Comparison of ENCODE assay signal across 8 cellular contexts in genomic region chr5:180470966-180471582, GRCh38. TPM values are rescaled to one million over a fixed set of nuclear protein-coding genes. Genes with fewer than 3 reads are reported as not detected.
DNase-seq lines count a peak whose midpoint lies in the region; ATAC-seq and FAIRE-seq lines count a peak whose summit lies in the region.

No MANE protein-coding gene starts in this region.

- ATAC-seq in left ventricle myocardium superior: peak; percentile 81
- ATAC-seq in GM21737 (IDR thresholded peaks at IDR 0.05; ENCODE audit: unreplicated experiment): no peak

- intact Hi-C loops in left ventricle myocardium superior (cut with micrococcal nuclease): loop anchor here (5.0 kb wide), 1 partner anchor 179 kb away; the partner anchor contains the start of gene MAPK9

- peak; percentile 15 for DNase-seq in NCI-H2029 (lab: John Stamatoyannopoulos, UW)
- DNase-seq in NCI-H2029 treated with DMSO at 0.1 percent for 48 hours (lab: John Stamatoyannopoulos, UW): no peak
- peak; percentile 74 for DNase-seq in HTR-8/SVneo (ENCODE audit: insufficient read length, low spot score)
- peak; percentile 36 for DNase-seq in SKM-1 treated with dmso at 0.1 percent for 144 hours (lab: John Stamatoyannopoulos, UW; ENCODE audit: unreplicated experiment)
- peak; percentile 4 for DNase-seq in amniotic stem cell (lab: John Stamatoyannopoulos, UW)
- peak; percentile 56 for DNase-seq in left ventricle myocardium superior
- peak; percentile 83 for DNase-seq in retina

- no peak for FAIRE-seq in HTR-8/SVneo (lab: Jason Lieb, UNC)

RNA-seq across cellular contexts. Expression of gene CNOT6, which starts 23.1 kb away (rescaled TPM):
- 14.6 TPM for total RNA-seq in left ventricle myocardium superior
